In genomic region chr1:26475989-26476388, GRCh38 we compare ENCODE assay signal across 2 cellular contexts.
A peak's percentile ranks its signal among the peaks of the same experiment; 100 is the strongest.
TF ChIP-seq lines count a peak whose summit lies in the region.

No MANE protein-coding gene starts in this region.

TF ChIP-seq in HepG2, 621 proteins besides CTCF, POLR2A, EP300 and RAD21:
- TF ChIP-seq ATM (IDR thresholded peaks at IDR 0.05; ENCODE audit: borderline replicate concordance) (no peak), RBFOX2 (IDR thresholded peaks at IDR 0.05; ENCODE audit: low read depth, low read length) (peak; percentile 15; the same call in 1 of the 2 replicates)

TF ChIP-seq in GM12878, 131 proteins besides CTCF, POLR2A, EP300 and RAD21:
- TF ChIP-seq POLR2AphosphoS5 (IDR thresholded peaks at IDR 0.05; ENCODE audit: low read length) (peak; percentile 37; the same call in 1 of the 2 replicates), SPI1 (IDR thresholded peaks at IDR 0.05; ENCODE audit: borderline replicate concordance, insufficient read depth, low read depth, low read length) (no peak), DPF2 (IDR thresholded peaks at IDR 0.05) (no peak)
TF ChIP-seq in GM12878: peak in this region for 1.
